ENCODE assay signal across 2 cellular contexts in genomic region chr10:98260350-98260749, GRCh38.
A peak's percentile ranks its signal among the peaks of the same experiment; 100 is the strongest.
TF ChIP-seq lines count a peak whose summit lies in the region.

No MANE protein-coding gene starts in this region.

TF ChIP-seq in HepG2, 621 proteins besides CTCF, POLR2A, EP300 and RAD21:
- TF ChIP-seq MIXL1 (CRISPR knock-in tag; IDR thresholded peaks at IDR 0.05) (0 out of 2 replicates have a peak, but pooled peaks have one; percentile 15), BCL6 (CRISPR knock-in tag; IDR thresholded peaks at IDR 0.05) (peak; percentile 84), PBX3 (CRISPR knock-in tag; IDR thresholded peaks at IDR 0.05; ENCODE audit: borderline replicate concordance) (no peak), ZNF501 (CRISPR knock-in tag; IDR thresholded peaks at IDR 0.05) (no peak), SOX6 (IDR thresholded peaks at IDR 0.05) (no peak), SOX6 (CRISPR knock-in tag; IDR thresholded peaks at IDR 0.05) (0 out of 2 replicates have a peak, but pooled peaks have one; percentile 31), RARA (CRISPR knock-in tag; IDR thresholded peaks at IDR 0.05) (peak; percentile 35), SAP130 (CRISPR knock-in tag; IDR thresholded peaks at IDR 0.05; ENCODE audit: low read depth) (peak; percentile 31; the same call in 1 of the 2 replicates), ZNF776 (CRISPR knock-in tag; IDR thresholded peaks at IDR 0.05) (no peak), ARID5B (CRISPR knock-in tag; IDR thresholded peaks at IDR 0.05) (peak; percentile 15; the same call in 1 of the 2 replicates), FOXP1 (IDR thresholded peaks at IDR 0.05) (no peak), FOXP1 (CRISPR knock-in tag; IDR thresholded peaks at IDR 0.05) (peak; percentile 39; the same call in 1 of the 2 replicates)
- TF ChIP-seq, protein P1, sequence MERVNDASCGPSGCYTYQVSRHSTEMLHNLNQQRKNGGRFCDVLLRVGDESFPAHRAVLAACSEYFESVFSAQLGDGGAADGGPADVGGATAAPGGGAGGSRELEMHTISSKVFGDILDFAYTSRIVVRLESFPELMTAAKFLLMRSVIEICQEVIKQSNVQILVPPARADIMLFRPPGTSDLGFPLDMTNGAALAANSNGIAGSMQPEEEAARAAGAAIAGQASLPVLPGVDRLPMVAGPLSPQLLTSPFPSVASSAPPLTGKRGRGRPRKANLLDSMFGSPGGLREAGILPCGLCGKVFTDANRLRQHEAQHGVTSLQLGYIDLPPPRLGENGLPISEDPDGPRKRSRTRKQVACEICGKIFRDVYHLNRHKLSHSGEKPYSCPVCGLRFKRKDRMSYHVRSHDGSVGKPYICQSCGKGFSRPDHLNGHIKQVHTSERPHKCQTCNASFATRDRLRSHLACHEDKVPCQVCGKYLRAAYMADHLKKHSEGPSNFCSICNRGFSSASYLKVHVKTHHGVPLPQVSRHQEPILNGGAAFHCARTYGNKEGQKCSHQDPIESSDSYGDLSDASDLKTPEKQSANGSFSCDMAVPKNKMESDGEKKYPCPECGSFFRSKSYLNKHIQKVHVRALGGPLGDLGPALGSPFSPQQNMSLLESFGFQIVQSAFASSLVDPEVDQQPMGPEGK (CRISPR knock-in tag; IDR thresholded peaks at IDR 0.05) = peak; percentile 83

TF ChIP-seq in SK-N-SH, 30 proteins besides CTCF, POLR2A, EP300 and RAD21:
- TF ChIP-seq GABPA (IDR thresholded peaks at IDR 0.05; ENCODE audit: low read depth) (no peak), RCOR1 (IDR thresholded peaks at IDR 0.05; ENCODE audit: low read length) (no peak), SMC3 (IDR thresholded peaks at IDR 0.05; ENCODE audit: low read depth, low read length) (no peak), FOXM1 (IDR thresholded peaks at IDR 0.05; ENCODE audit: low read depth) (no peak), MAX (IDR thresholded peaks at IDR 0.05; ENCODE audit: low read depth) (no peak), PBX3 (IDR thresholded peaks at IDR 0.05) (no peak), FOSL2 (IDR thresholded peaks at IDR 0.05; ENCODE audit: borderline replicate concordance, low read depth) (no peak), POLR2AphosphoS5 (IDR thresholded peaks at IDR 0.05; ENCODE audit: low read depth, low read length) (no peak), NRF1 (IDR thresholded peaks at IDR 0.05; ENCODE audit: low read depth, low read length) (no peak), MEF2A (IDR thresholded peaks at IDR 0.05; ENCODE audit: borderline replicate concordance, low read depth) (no peak), FOXJ3 (CRISPR knock-in tag; IDR thresholded peaks at IDR 0.05) (no peak), MXI1 (IDR thresholded peaks at IDR 0.05; ENCODE audit: low read depth, low read length) (no peak), USF1 (IDR thresholded peaks at IDR 0.05; ENCODE audit: borderline replicate concordance, low read depth) (no peak), TAF1 (IDR thresholded peaks at IDR 0.05; ENCODE audit: borderline replicate concordance, low read depth, low read length) (no peak)
- TF ChIP-seq, protein P2, sequence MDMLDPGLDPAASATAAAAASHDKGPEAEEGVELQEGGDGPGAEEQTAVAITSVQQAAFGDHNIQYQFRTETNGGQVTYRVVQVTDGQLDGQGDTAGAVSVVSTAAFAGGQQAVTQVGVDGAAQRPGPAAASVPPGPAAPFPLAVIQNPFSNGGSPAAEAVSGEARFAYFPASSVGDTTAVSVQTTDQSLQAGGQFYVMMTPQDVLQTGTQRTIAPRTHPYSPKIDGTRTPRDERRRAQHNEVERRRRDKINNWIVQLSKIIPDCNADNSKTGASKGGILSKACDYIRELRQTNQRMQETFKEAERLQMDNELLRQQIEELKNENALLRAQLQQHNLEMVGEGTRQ (IDR thresholded peaks at IDR 0.05; ENCODE audit: borderline replicate concordance, low read depth, low read length) = no peak
- TF ChIP-seq, protein P3, sequence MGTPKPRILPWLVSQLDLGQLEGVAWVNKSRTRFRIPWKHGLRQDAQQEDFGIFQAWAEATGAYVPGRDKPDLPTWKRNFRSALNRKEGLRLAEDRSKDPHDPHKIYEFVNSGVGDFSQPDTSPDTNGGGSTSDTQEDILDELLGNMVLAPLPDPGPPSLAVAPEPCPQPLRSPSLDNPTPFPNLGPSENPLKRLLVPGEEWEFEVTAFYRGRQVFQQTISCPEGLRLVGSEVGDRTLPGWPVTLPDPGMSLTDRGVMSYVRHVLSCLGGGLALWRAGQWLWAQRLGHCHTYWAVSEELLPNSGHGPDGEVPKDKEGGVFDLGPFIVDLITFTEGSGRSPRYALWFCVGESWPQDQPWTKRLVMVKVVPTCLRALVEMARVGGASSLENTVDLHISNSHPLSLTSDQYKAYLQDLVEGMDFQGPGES (IDR thresholded peaks at IDR 0.05; ENCODE audit: low read depth, low read length) = no peak
